1 cellular context compared by ENCODE assay signal in the genomic region with DNA sequence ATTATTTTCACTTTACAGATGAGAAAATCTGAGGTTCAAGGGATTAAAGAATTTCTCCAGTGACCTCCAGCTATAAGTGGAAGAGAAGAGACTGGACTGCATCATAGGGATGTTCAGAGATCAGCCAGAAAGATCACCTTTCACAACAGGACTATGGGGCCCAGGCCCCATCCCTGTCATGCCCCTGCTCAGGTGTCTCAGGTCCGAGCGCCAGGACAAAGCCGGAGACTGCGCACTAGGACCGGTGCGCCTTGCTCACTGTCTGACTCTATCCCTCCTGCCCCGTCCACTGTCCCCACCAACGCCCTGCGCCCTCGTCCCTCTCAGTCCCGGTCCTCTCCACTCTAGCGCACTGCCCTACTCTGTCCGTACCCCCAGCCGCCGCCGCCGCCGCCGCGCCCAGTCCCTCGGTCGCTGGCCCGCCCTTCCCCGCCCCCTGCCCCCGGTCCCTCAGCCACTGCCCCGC.
TF ChIP-seq lines count a peak whose summit lies in the region.

No MANE protein-coding gene starts in this region.

TF ChIP-seq in IMR-90, 13 proteins besides CTCF, POLR2A, EP300 and RAD21:
- TF ChIP-seq NFE2L2 (IDR thresholded peaks at IDR 0.05; ENCODE audit: low read depth, low read length) (no peak), CEBPB (IDR thresholded peaks at IDR 0.05; ENCODE audit: low read depth, low read length) (no peak), MXI1 (IDR thresholded peaks at IDR 0.05; ENCODE audit: borderline replicate concordance, low read depth, low read length) (no peak), CHD1 (IDR thresholded peaks at IDR 0.05; ENCODE audit: low read depth, low read length) (no peak), RFX5 (IDR thresholded peaks at IDR 0.05; ENCODE audit: low read depth, low read length) (no peak), MAZ (IDR thresholded peaks at IDR 0.05; ENCODE audit: borderline replicate concordance, low read depth, low read length) (no peak), MAFK (IDR thresholded peaks at IDR 0.05; ENCODE audit: low read depth, low read length) (no peak), USF2 (IDR thresholded peaks at IDR 0.05; ENCODE audit: low read depth, low read length) (no peak), BHLHE40 (IDR thresholded peaks at IDR 0.05; ENCODE audit: low read depth, low read length) (no peak), SMC3 (IDR thresholded peaks at IDR 0.05; ENCODE audit: low read depth, low read length) (no peak), RCOR1 (IDR thresholded peaks at IDR 0.05; ENCODE audit: insufficient replicate concordance, low read length) (no peak), FOS (IDR thresholded peaks at IDR 0.05; ENCODE audit: low read depth, low read length) (no peak)
- TF ChIP-seq, protein P1, sequence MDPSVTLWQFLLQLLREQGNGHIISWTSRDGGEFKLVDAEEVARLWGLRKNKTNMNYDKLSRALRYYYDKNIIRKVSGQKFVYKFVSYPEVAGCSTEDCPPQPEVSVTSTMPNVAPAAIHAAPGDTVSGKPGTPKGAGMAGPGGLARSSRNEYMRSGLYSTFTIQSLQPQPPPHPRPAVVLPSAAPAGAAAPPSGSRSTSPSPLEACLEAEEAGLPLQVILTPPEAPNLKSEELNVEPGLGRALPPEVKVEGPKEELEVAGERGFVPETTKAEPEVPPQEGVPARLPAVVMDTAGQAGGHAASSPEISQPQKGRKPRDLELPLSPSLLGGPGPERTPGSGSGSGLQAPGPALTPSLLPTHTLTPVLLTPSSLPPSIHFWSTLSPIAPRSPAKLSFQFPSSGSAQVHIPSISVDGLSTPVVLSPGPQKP (IDR thresholded peaks at IDR 0.05; ENCODE audit: borderline replicate concordance, low read depth, low read length) = no peak
